In genomic region chr10:54665122-54665521, GRCh38 we compare ENCODE assay signal across 26 cellular contexts.
"Had no signal": no experiment of that assay in that cellular context is flagged by ENCODE, and none has a peak within 500 bp of the region (broad histone marks: within the 10 kb centered on the region; RNA-seq: fewer than 3 reads in every experiment).

No MANE protein-coding gene starts in this region.

- DNase-seq: dermis blood vessel endothelial cell; effector memory CD4-positive, alpha-beta T cell; foreskin keratinocyte; heart left ventricle; kidney; mesenchymal stem cell; mucosa of descending colon; naive B cell; occipital lobe; ovary; posterior cingulate gyrus; psoas muscle; stimulated activated CD4-positive, alpha-beta T cell treated with anti-CD3 and anti-CD28 coated beads, Interleukin-2, amount 100 ng/mL, for 24 hours; stimulated activated CD4-positive, alpha-beta T cell treated with anti-CD3 and anti-CD28 coated beads, Interleukin-4, amount 100 ng/mL, for 4 hours; stimulated activated naive CD8-positive, alpha-beta T cell treated with anti-CD3 and anti-CD28 coated beads, Interleukin-15, Interleukin-2, amounts not matched to agents 100 U/mL and 50 U/mL, for 24 hours; substantia nigra; testis; tibial artery had no signal

- H3K9me3 ChIP-seq: esophagus muscularis mucosa, gastroesophageal sphincter, heart left ventricle, mucosa of descending colon, ovary, psoas muscle, testis, tibial artery had no signal

- H3K4me3 ChIP-seq: coronary artery, esophagus muscularis mucosa, gastroesophageal sphincter, heart left ventricle, hepatocyte, mucosa of descending colon, ovary, psoas muscle, testis, tibial artery had no signal

- ATAC-seq: foreskin keratinocyte; gastroesophageal sphincter; heart left ventricle; left lobe of liver; mucosa of descending colon; natural killer cell treated with Interleukin-12 subunit alpha and Interleukin-12 subunit beta and Interleukin-15 and Interleukin-18, amount 100 ng/mL, for 72 hours; psoas muscle; sciatic nerve; stimulated activated memory B cell treated with anti-CD40 and anti-IgM and Interleukin-4, amounts not matched to agents 10 μg/mL and 1 μg/mL and 100 μg/mL, for 72 hours; stimulated activated naive CD8-positive, alpha-beta T cell treated with anti-CD3 and anti-CD28 coated beads, Interleukin-15, Interleukin-2, amounts not matched to agents 100 U/mL and 50 U/mL, for 24 hours had no signal

- H3K27me3 ChIP-seq: esophagus muscularis mucosa, foreskin keratinocyte, gastroesophageal sphincter, heart left ventricle, hepatocyte, ovary, testis, tibial artery had no signal

- H3K4me1 ChIP-seq: esophagus muscularis mucosa, foreskin keratinocyte, gastroesophageal sphincter, heart left ventricle, psoas muscle, testis, tibial artery had no signal

- H3K27ac ChIP-seq: coronary artery, esophagus muscularis mucosa, foreskin keratinocyte, gastroesophageal sphincter, heart left ventricle, hepatocyte, ovary, psoas muscle, testis, tibial artery had no signal

- H3K36me3 ChIP-seq: esophagus muscularis mucosa, gastroesophageal sphincter, heart left ventricle, ovary, tibial artery had no signal
